In the genomic region with DNA sequence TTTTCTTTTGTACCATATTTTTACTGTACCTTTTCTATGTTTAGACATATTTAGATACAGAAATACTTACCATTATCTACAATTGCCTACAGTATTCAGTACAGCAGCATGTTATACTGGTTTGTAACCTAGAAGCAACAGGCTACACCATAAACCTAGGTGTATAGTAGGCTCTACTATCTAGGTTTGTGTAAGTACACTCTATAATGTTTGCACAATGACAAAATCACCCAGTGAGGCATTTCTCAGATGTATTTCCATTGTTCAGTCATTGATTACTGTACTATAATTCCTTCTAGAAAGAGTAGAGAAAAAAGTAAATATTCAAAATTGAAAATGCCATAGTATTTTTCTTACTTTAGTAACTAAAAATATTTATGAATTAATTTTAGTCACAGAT, we compare ENCODE assay signal across 1 cellular context.
TF ChIP-seq lines count a peak whose summit lies in the region.

No MANE protein-coding gene starts in this region.

TF ChIP-seq in HepG2, 621 proteins besides CTCF, POLR2A, EP300 and RAD21 (continued from another document):
- TF ChIP-seq CEBPB (IDR thresholded peaks at IDR 0.05; ENCODE audit: borderline replicate concordance, low read depth, low read length), result 0 out of 2 replicates have a peak, but pooled peaks have one; percentile 15
- TF ChIP-seq, protein P1, sequence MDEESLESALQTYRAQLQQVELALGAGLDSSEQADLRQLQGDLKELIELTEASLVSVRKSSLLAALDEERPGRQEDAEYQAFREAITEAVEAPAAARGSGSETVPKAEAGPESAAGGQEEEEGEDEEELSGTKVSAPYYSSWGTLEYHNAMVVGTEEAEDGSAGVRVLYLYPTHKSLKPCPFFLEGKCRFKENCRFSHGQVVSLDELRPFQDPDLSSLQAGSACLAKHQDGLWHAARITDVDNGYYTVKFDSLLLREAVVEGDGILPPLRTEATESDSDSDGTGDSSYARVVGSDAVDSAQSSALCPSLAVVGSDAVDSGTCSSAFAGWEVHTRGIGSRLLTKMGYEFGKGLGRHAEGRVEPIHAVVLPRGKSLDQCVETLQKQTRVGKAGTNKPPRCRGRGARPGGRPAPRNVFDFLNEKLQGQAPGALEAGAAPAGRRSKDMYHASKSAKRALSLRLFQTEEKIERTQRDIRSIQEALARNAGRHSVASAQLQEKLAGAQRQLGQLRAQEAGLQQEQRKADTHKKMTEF (CRISPR knock-in tag; IDR thresholded peaks at IDR 0.05), result peak; percentile 23; the same call in 1 of the 2 replicates
- TF ChIP-seq, protein P2, sequence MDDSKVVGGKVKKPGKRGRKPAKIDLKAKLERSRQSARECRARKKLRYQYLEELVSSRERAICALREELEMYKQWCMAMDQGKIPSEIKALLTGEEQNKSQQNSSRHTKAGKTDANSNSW (CRISPR knock-in tag; IDR thresholded peaks at IDR 0.05; ENCODE audit: borderline replicate concordance), result no peak
- TF ChIP-seq ZSCAN21 (CRISPR knock-in tag; IDR thresholded peaks at IDR 0.05; ENCODE audit: borderline replicate concordance), result no peak
